ENCODE assay signal across 1 cellular context in the genomic region with DNA sequence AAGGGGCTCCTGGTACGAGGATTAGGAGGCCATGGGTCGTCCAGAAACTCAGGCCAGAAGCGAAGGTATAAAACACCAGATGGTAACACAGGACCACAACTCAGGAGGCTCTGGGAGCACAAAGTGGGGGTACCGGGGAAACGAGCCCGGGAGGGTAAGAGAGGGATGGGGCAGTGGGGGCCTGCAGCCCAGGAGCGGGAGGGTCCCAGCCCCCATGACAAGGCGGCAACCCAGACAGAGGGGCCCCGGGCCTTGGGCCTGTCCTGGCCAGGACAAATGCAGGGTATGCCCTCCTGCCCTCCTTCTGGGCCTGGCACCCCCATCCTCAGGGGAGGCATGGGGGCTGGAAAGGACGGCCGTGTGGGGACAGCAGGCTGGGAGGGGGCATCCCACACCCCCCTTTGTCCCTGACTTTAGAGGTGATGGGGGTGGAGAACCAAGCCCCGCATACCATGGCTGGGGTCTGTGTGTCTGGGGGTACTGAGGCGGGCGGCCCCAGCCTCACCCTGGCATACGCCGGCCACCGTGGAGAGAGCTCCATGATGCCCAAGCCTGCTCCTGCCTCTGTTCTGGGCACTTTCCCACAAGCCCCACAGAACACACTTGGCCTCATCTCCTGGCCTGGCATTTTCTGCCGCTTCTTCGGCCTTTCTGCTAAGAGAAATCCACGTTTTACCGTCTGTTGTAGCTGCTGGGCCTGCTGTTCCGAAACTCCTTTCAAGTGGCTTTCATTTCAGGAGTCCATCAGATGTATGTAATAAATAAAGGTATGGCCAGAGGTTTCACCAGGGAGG.
TF ChIP-seq lines count a peak whose summit lies in the region.

No MANE protein-coding gene starts in this region.

TF ChIP-seq in IMR-90, 13 proteins besides CTCF, POLR2A, EP300 and RAD21:
- TF ChIP-seq FOS (IDR thresholded peaks at IDR 0.05; ENCODE audit: low read depth, low read length) (no peak), RCOR1 (IDR thresholded peaks at IDR 0.05; ENCODE audit: insufficient replicate concordance, low read length) (no peak)
